Comparison of ENCODE assay signal across 11 cellular contexts in the genomic region with DNA sequence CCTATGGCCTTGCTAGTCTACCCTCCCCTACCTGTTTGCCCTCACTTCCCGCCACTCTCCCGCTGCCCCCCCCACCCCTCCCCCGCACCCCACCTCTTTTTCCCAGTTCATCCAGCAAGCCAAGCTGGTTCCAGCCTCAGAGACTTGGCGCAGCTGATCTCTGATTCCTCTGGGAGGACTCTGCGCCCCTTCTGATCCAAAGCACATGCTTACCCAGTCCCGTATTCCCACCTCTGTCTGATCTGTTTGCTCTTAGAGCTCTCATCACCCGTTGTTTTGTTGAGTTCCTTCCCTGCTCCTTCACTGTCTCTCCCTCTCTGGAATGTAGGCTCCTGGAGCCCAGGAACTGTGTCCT. TPM values are rescaled to one million over a fixed set of nuclear protein-coding genes. Genes with fewer than 3 reads are reported as not detected.
DNase-seq lines count a peak whose midpoint lies in the region; ATAC-seq, FAIRE-seq and TF ChIP-seq lines count a peak whose summit lies in the region.
"Had no signal": no experiment of that assay in that cellular context is flagged by ENCODE, and none has a peak within 500 bp of the region (broad histone marks: within the 10 kb centered on the region; RNA-seq: fewer than 3 reads in every experiment).

No MANE protein-coding gene starts in this region.

- peaks cover 26 to 42% (median 36%) of the 10 kb centered on the region in 4 donors for H3K4me1 Mint-ChIP-seq in CD4-positive, alpha-beta memory T cell
- peaks cover 23 to 27% (median 23%) of the 10 kb centered on the region in 3 donors for H3K4me1 Mint-ChIP-seq in IgD-negative memory B cell
- H3K4me1 Mint-ChIP-seq in nephron progenitor cell: peaks cover 49% of the 10 kb centered on the region

- no peak for TF ChIP-seq CTCF in nephron progenitor cell (IDR thresholded peaks at IDR 0.05)

- intact Hi-C loops in CD4-positive, alpha-beta memory T cell (cut with micrococcal nuclease): loop anchor here (2.0 to 10.0 kb wide), 4 partner anchors 120 to 1578 kb away; partner anchors contain the start of genes ABTB1, CHCHD6, KLF15 and SEC61A1

- peak in 1 of 5 donors; percentile 50 for DNase-seq in CD4-positive, alpha-beta memory T cell
- DNase-seq in T47D (ENCODE audit: low read depth in 1 of 2, low spot score in 1 of 2) (peak; percentile 26 to 61), nephron progenitor cell (no peak), frontal cortex (ENCODE audit: low spot score in 2 of 2) (no peak), H54 (ENCODE audit: insufficient read length, low spot score) (no peak)
- DNase-seq: EL had no signal

- H3K27ac ChIP-seq in CD4-positive, alpha-beta memory T cell (ENCODE audit: low read depth, low read length): no peak overlapping the region

- peaks cover 6 to 25% of the 10 kb centered on the region in 2 donors for H3K36me3 Mint-ChIP-seq in CD4-positive, alpha-beta memory T cell
- peaks cover 3% of the 10 kb centered on the region for H3K36me3 Mint-ChIP-seq in IgD-negative memory B cell
- no peaks in the 10 kb centered on the region for H3K36me3 Mint-ChIP-seq in nephron progenitor cell (ENCODE audit: low read depth)

- POLR2A ChIA-PET in CD4-positive, alpha-beta memory T cell (lab: Charles Lee; ENCODE audit: partially characterized antibody): interaction anchor here (1.7 to 1.8 kb wide), 2 partner anchors 486 to 1114 kb away, joined by 6 to 8 read pairs; partner anchors contain the start of gene TPRA1

- H3K27me3 ChIP-seq in CD4-positive, alpha-beta memory T cell (ENCODE audit: insufficient read depth, low read length): no peaks in the 10 kb centered on the region

- no peak for TF ChIP-seq POLR2A in H54 (IDR thresholded peaks at IDR 0.05; ENCODE audit: low read depth, low read length)

- no peaks in the 10 kb centered on the region for H3K9me3 ChIP-seq in CD4-positive, alpha-beta memory T cell (ENCODE audit: control insufficient read depth in 1 of 2, low read length in 2 of 2)

- no peak for FAIRE-seq in frontal cortex (lab: Jason Lieb, UNC)
- FAIRE-seq in H54 (lab: Jason Lieb, UNC): no peak
- FAIRE-seq: colon had no signal

- peak overlapping the region; percentile 84 to 92 (median 87) for H3K4me3 Mint-ChIP-seq in CD4-positive, alpha-beta memory T cell
- peak overlapping the region; percentile 19 to 76 (median 54) for H3K4me3 Mint-ChIP-seq in IgD-negative memory B cell
- peak overlapping the region; percentile 85 for H3K4me3 Mint-ChIP-seq in nephron progenitor cell

- H3K36me3 ChIP-seq in CD4-positive, alpha-beta memory T cell (ENCODE audit: insufficient read depth, low read length): no peaks in the 10 kb centered on the region

- H3K4me1 ChIP-seq in CD4-positive, alpha-beta memory T cell (ENCODE audit: insufficient read depth, low read length): peaks cover 34% of the 10 kb centered on the region

- ATAC-seq in HG03097 (IDR thresholded peaks at IDR 0.05; ENCODE audit: low FRiP score, unreplicated experiment) (no peak), HG02759 (IDR thresholded peaks at IDR 0.05; ENCODE audit: unreplicated experiment) (no peak)

- H3K9me3 Mint-ChIP-seq in CD4-positive, alpha-beta memory T cell: no peaks in the 10 kb centered on the region
- H3K9me3 Mint-ChIP-seq in IgD-negative memory B cell: no peaks in the 10 kb centered on the region
- H3K9me3 Mint-ChIP-seq in nephron progenitor cell: no peaks in the 10 kb centered on the region

- H3K27me3 Mint-ChIP-seq in CD4-positive, alpha-beta memory T cell: no peaks in the 10 kb centered on the region
- peaks cover 2% of the 10 kb centered on the region for H3K27me3 Mint-ChIP-seq in IgD-negative memory B cell
- H3K27me3 Mint-ChIP-seq in nephron progenitor cell (ENCODE audit: low read depth, poor library complexity): peaks cover 16% of the 10 kb centered on the region

- H3K4me3 ChIP-seq in CD4-positive, alpha-beta memory T cell (ENCODE audit: low read length in 2 of 2): no peak overlapping the region

- in situ Hi-C loops in T47D (cut with HindIII; ENCODE audit: low pct_unique_long_range_greater_than_20kb, low sequenced_read_pairs): no loop called here

- CTCF ChIA-PET in CD4-positive, alpha-beta memory T cell (lab: Charles Lee; ENCODE audit: partially characterized antibody): interaction anchor here (1.6 kb wide), 1 partner anchor 46 kb away, joined by 5 read pairs; no protein-coding TSS in a partner anchor

- H3K27ac Mint-ChIP-seq in CD4-positive, alpha-beta memory T cell: peak overlapping the region; percentile 77 to 98 (median 92)
- H3K27ac Mint-ChIP-seq in IgD-negative memory B cell (peak overlapping the region; percentile 67 to 94 (median 83)), nephron progenitor cell (no peak overlapping the region)

RNA-seq across cellular contexts. Expression of gene ZXDC, which starts 1.3 kb away (rescaled TPM):
- 10 to 100 TPM; 58.2 to 66.3 TPM for total RNA-seq in CD4-positive, alpha-beta memory T cell
- polyA plus RNA-seq in CD4-positive, alpha-beta memory T cell: 10 to 100 TPM; 10.3 to 27.7 TPM
- polyA plus RNA-seq in IgD-negative memory B cell: 9.1 TPM
- total RNA-seq in frontal cortex: 36.3 TPM

RNA-seq across cellular contexts. Expression of gene UROC1, which starts 40.6 kb away (rescaled TPM):
- total RNA-seq in CD4-positive, alpha-beta memory T cell: not detected
- not detected for polyA plus RNA-seq in CD4-positive, alpha-beta memory T cell
- polyA plus RNA-seq in IgD-negative memory B cell: not detected
- total RNA-seq in frontal cortex: not detected
- total RNA-seq: right cardiac atrium had no signal
- polyA plus RNA-seq: right cardiac atrium had no signal

RNA-seq across cellular contexts. Expression of gene CHST13, which starts 47.0 kb away (rescaled TPM):
- under 1 TPM; 0.23 to 0.42 TPM for total RNA-seq in CD4-positive, alpha-beta memory T cell
- not detected for polyA plus RNA-seq in CD4-positive, alpha-beta memory T cell
- polyA plus RNA-seq in IgD-negative memory B cell: not detected
- total RNA-seq in frontal cortex: under 0.01 TPM

Comparison
In these comparisons a context has a peak if more than half of its experiments do, and no peak if none do; other contexts are left out.
1. DNase-seq: peak in T47D (2 of 2); none in nephron progenitor cell (single experiment), frontal cortex (0 of 2) and H54 (single experiment).
2. Peak in every context shown above with its lines, with median percentiles within 50 percentile points of each other: H3K4me3 Mint-ChIP-seq.